Comparison of ENCODE assay signal across 8 cellular contexts in the genomic region with DNA sequence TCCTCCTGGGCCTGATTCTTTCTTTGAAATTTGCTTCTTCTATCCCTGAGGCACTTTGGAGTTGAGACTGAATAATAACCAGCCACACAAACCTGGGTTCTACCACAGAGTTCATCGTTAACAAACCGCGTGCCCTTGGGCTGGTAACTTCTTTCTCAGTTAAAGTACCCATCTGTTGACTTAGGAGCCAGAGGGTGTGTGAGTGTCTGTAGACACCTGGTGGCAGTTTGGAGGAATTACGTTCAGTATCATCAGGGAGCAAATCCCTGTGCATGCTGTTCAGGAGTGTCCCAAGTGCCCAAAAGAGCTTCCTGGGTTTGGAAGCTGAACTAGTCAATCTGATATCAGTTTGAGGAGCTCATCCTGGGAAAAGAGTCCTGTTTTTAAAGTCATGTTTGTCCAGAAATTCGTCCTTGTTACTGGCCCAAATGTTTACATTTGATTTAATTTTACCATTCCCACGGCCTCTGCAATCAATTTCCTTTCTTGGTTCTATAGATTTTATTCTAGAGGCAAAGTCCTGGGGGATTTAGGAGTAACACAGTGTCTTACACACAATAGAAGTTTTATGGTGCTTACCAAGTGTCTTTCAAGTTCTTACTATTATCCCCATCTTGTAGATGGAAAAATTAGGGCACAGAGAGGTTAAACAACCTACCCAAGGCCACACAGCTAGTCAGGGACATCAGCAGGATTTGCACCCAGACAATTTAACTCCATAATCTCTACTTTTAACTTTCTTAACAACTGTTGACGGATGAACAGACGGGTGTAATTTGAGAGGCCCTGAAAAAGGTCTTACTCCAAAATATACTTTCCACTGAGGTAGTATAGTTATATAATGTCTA. TPM values are rescaled to one million over a fixed set of nuclear protein-coding genes. Genes with fewer than 3 reads are reported as not detected.
A peak's percentile ranks its signal among the peaks of the same experiment; 100 is the strongest.
DNase-seq lines count a peak whose midpoint lies in the region; ATAC-seq and TF ChIP-seq lines count a peak whose summit lies in the region.

No MANE protein-coding gene starts in this region.

- H3K27me3 ChIP-seq in NT2/D1 (ENCODE audit: insufficient read depth, insufficient read length) (no peaks in the 10 kb centered on the region), foreskin keratinocyte (no peaks in the 10 kb centered on the region), aorta (ENCODE audit: control insufficient read depth in 1 of 2, insufficient read depth in 2 of 2, low read length in 1 of 2) (no peaks in the 10 kb centered on the region)

- no peak overlapping the region for H3K4me3 Mint-ChIP-seq in osteocyte (ENCODE audit: unreplicated experiment)

- H3K9me3 ChIP-seq in NT2/D1 (ENCODE audit: insufficient read depth, low read length) (no peaks in the 10 kb centered on the region), aorta (ENCODE audit: control insufficient read depth, low read length) (no peaks in the 10 kb centered on the region)

- H3K9ac ChIP-seq in NT2/D1 (ENCODE audit: insufficient read length, low read depth), result no peak overlapping the region

- TF ChIP-seq CTCF in foreskin keratinocyte (conservative IDR thresholded peaks at IDR 0.05) (peak; percentile 89), osteocyte (IDR thresholded peaks at IDR 0.05) (peak; percentile 77)

- H3K4me3 ChIP-seq in NT2/D1 (ENCODE audit: insufficient read length, low read depth), result no peak overlapping the region
- no peak overlapping the region for H3K4me3 ChIP-seq in aorta (ENCODE audit: low read length in 2 of 2)

- ATAC-seq in HG03442 (IDR thresholded peaks at IDR 0.05; ENCODE audit: unreplicated experiment), result peak; percentile 67
- ATAC-seq in foreskin keratinocyte, result peak; percentile 26
- ATAC-seq in aorta (ENCODE audit: low FRiP score), result no peak
- no peak for ATAC-seq in HG02798 (IDR thresholded peaks at IDR 0.05; ENCODE audit: poor library complexity, unreplicated experiment)

- 37 to 41% methylated on average over 8 of the region's 8 CpGs for WGBS in aorta, 2 donors

- no peak overlapping the region for H3K27ac Mint-ChIP-seq in osteocyte (ENCODE audit: unreplicated experiment)

- H3K27ac ChIP-seq in foreskin keratinocyte (no peak overlapping the region), aorta (ENCODE audit: low read depth in 1 of 2, low read length in 2 of 2) (no peak overlapping the region)

- H3K4me1 ChIP-seq in NT2/D1 (ENCODE audit: insufficient read depth, insufficient read length), result no peaks in the 10 kb centered on the region
- H3K4me1 ChIP-seq in foreskin keratinocyte, result peaks cover 34% of the 10 kb centered on the region
- H3K4me1 ChIP-seq in aorta (ENCODE audit: control insufficient read depth in 1 of 2, insufficient read depth in 2 of 2, low read length in 2 of 2), result no peaks in the 10 kb centered on the region

- DNase-seq in ELR (ENCODE audit: low read depth) (peak; percentile 83), NT2/D1 (ENCODE audit: low read depth, low spot score) (peak; percentile 39), foreskin keratinocyte (peak in 1 of 2 donors; percentile 64), osteocyte (ENCODE audit: extremely low spot score, unreplicated experiment) (no peak), aorta (no peak)
- peak; percentile 33 to 45 for DNase-seq in activated T-cell treated with anti-CD3 and anti-CD28 coated beads, Interleukin-2, amount 50 U/mL, for 48 hours

- intact Hi-C loops in aorta (cut with DNase I), result loop anchor here (2.0 to 5.0 kb wide), 3 partner anchors 43 to 257 kb away; no protein-coding TSS in a partner anchor

- H3K36me3 Mint-ChIP-seq in osteocyte (ENCODE audit: unreplicated experiment), result no peaks in the 10 kb centered on the region

- H3K36me3 ChIP-seq in NT2/D1 (ENCODE audit: insufficient read depth, insufficient read length, low read length) (no peaks in the 10 kb centered on the region), aorta (ENCODE audit: control insufficient read depth in 1 of 2, insufficient read depth in 2 of 2, low read length in 1 of 2) (no peaks in the 10 kb centered on the region)

- H3K9me3 Mint-ChIP-seq in osteocyte (ENCODE audit: unreplicated experiment), result no peaks in the 10 kb centered on the region

- H3K4me1 Mint-ChIP-seq in osteocyte (ENCODE audit: unreplicated experiment), result no peaks in the 10 kb centered on the region

- H3K27me3 Mint-ChIP-seq in osteocyte (ENCODE audit: unreplicated experiment), result peaks cover 22% of the 10 kb centered on the region

RNA-seq across cellular contexts. Expression of a gene that starts 26.7 kb away (rescaled TPM):
- total RNA-seq in foreskin keratinocyte (0.04 and 0.07 TPM in 2 replicates), osteocyte (not detected in 2 replicates), aorta (not detected)
- polyA plus RNA-seq in foreskin keratinocyte (not detected in 2 replicates), aorta (not detected)

RNA-seq across cellular contexts. Expression of a gene that starts 38.2 kb away (rescaled TPM):
- total RNA-seq in foreskin keratinocyte, result not detected in 2 replicates
- polyA plus RNA-seq in foreskin keratinocyte, result not detected in 2 replicates
- total RNA-seq in osteocyte, result not detected in 2 replicates
- total RNA-seq in aorta, result not detected
- polyA plus RNA-seq in aorta, result not detected

Comparison
In these comparisons a context has a peak if more than half of its experiments do, and no peak if none do; other contexts are left out.
1. DNase-seq: peak in ELR (single experiment), NT2/D1 (single experiment) and activated T-cell treated with anti-CD3 and anti-CD28 coated beads, Interleukin-2, amount 50 U/mL, for 48 hours (2 of 2); none in osteocyte (single experiment) and aorta (0 of 2).
2. ATAC-seq: peak in HG03442 (single experiment) and foreskin keratinocyte (single experiment); none in aorta (single experiment) and HG02798 (single experiment).